In the genomic region with DNA sequence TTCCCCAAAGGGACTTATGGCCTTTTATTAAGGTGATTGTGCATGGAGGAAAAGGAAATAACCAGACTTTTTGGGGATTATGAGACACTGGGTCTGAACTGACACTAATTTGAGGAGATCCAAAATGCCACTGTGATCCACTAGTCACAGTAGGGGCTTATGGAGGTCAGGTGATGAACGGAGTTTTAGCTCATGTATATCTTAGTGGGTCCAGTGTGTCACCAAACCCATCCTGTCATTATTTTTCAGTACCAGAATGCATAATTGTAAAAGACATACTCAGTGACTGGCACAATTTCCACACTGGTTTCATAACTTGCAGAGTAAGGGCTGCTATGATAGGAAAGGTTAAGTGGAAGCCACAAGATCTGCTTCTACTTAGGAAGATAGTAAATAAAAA, we compare ENCODE assay signal across 20 cellular contexts.
A peak's percentile ranks its signal among the peaks of the same experiment; 100 is the strongest.
DNase-seq lines count a peak whose midpoint lies in the region; ATAC-seq and TF ChIP-seq lines count a peak whose summit lies in the region.
"Had no signal": no experiment of that assay in that cellular context is flagged by ENCODE, and none has a peak within 500 bp of the region (broad histone marks: within the 10 kb centered on the region; RNA-seq: fewer than 3 reads in every experiment).

No MANE protein-coding gene starts in this region.

- peak overlapping the region; percentile 80 to 81 for H3K27ac Mint-ChIP-seq in activated naive CD4-positive, alpha-beta T cell treated with anti-CD3 and anti-CD28 coated beads, Interleukin-2, amount 50 U/mL, for 72 hours
- peak overlapping the region; percentile 73 for H3K27ac Mint-ChIP-seq in activated naive CD8-positive, alpha-beta T cell treated with anti-CD3 and anti-CD28 coated beads, Interleukin-2, amount 50 U/mL, for 24 hours
- H3K27ac Mint-ChIP-seq: CD4-positive, alpha-beta T cell had no signal

- ATAC-seq in activated naive CD4-positive, alpha-beta T cell treated with anti-CD3 and anti-CD28 coated beads, Interleukin-2, amount 50 U/mL, for 72 hours, result peak; percentile 70 to 77
- ATAC-seq in activated naive CD8-positive, alpha-beta T cell treated with anti-CD3 and anti-CD28 coated beads, Interleukin-2, amount 50 U/mL, for 24 hours, result peak; percentile 74
- ATAC-seq in GM21447 (IDR thresholded peaks at IDR 0.05; ENCODE audit: unreplicated experiment), result no peak
- ATAC-seq: HepG2 had no signal

- H3K27me3 Mint-ChIP-seq in activated naive CD8-positive, alpha-beta T cell treated with anti-CD3 and anti-CD28 coated beads, Interleukin-2, amount 50 U/mL, for 24 hours, result no peaks in the 10 kb centered on the region
- H3K27me3 Mint-ChIP-seq: CD4-positive, alpha-beta T cell had no signal

- peaks cover 0 to 9% of the 10 kb centered on the region in 2 donors for H3K36me3 Mint-ChIP-seq in activated naive CD4-positive, alpha-beta T cell treated with anti-CD3 and anti-CD28 coated beads, Interleukin-2, amount 50 U/mL, for 72 hours
- no peaks in the 10 kb centered on the region for H3K36me3 Mint-ChIP-seq in activated naive CD8-positive, alpha-beta T cell treated with anti-CD3 and anti-CD28 coated beads, Interleukin-2, amount 50 U/mL, for 24 hours (ENCODE audit: low read depth)

- no peak overlapping the region for H3K4me3 Mint-ChIP-seq in activated naive CD8-positive, alpha-beta T cell treated with anti-CD3 and anti-CD28 coated beads, Interleukin-2, amount 50 U/mL, for 24 hours
- H3K4me3 Mint-ChIP-seq: CD4-positive, alpha-beta T cell; H9 had no signal

- peaks cover 0 to 13% of the 10 kb centered on the region in 2 donors for H3K9me3 Mint-ChIP-seq in activated naive CD4-positive, alpha-beta T cell treated with anti-CD3 and anti-CD28 coated beads, Interleukin-2, amount 50 U/mL, for 72 hours
- H3K9me3 Mint-ChIP-seq in activated naive CD8-positive, alpha-beta T cell treated with anti-CD3 and anti-CD28 coated beads, Interleukin-2, amount 50 U/mL, for 24 hours, result no peaks in the 10 kb centered on the region
- H3K9me3 Mint-ChIP-seq: CD4-positive, alpha-beta T cell had no signal

- H3K4me3 ChIP-seq in foreskin fibroblast (ENCODE audit: low read depth in 1 of 2, low read length in 2 of 2), result no peak overlapping the region

- DNase-seq in activated naive CD4-positive, alpha-beta T cell treated with anti-CD3 and anti-CD28 coated beads, Interleukin-2, amount 50 U/mL, for 72 hours (ENCODE audit: low spot score in 2 of 2), result no peak
- no peak for DNase-seq in activated naive CD4-positive, alpha-beta T cell treated with Interleukin-2 at 50 U/mL for 16 hours
- DNase-seq in activated naive CD8-positive, alpha-beta T cell treated with anti-CD3 and anti-CD28 coated beads, Interleukin-2, amount 50 U/mL, for 24 hours, result no peak
- peak; percentile 21 to 58 for DNase-seq in foreskin fibroblast
- no peak for DNase-seq in activated CD8-positive, alpha-beta memory T cell treated with anti-CD3 and anti-CD28 coated beads, Interleukin-2, amount 50 U/mL, for 4 hours
- no peak for DNase-seq in retina
- DNase-seq: BE2C; Calu3; CD4-positive, alpha-beta T cell; DMS53; H9; KG1; NCI-H1436 treated with DMSO at 0.1 percent for 48 hours; NCI-H2029 treated with DMSO at 0.1 percent for 48 hours; NCI-H2171 treated with DMSO at 0.1 percent for 48 hours; NCI-H446 treated with DMSO at 0.1 percent for 48 hours; NK-92 treated with Interleukin-12 subunit alpha and Interleukin-12 subunit beta, amount 100 ng/mL, for 24 hours; RPMI8226 had no signal

- no peak for TF ChIP-seq CTCF in foreskin fibroblast (IDR thresholded peaks at IDR 0.05; ENCODE audit: low read depth, low read length)

- H3K4me1 Mint-ChIP-seq in activated naive CD8-positive, alpha-beta T cell treated with anti-CD3 and anti-CD28 coated beads, Interleukin-2, amount 50 U/mL, for 24 hours, result peaks cover 32% of the 10 kb centered on the region

Comparison
In these comparisons a context has a peak if more than half of its experiments do, and no peak if none do; other contexts are left out.
1. DNase-seq: peak in foreskin fibroblast (2 of 2); none in activated naive CD4-positive, alpha-beta T cell treated with anti-CD3 and anti-CD28 coated beads, Interleukin-2, amount 50 U/mL, for 72 hours (0 of 2), activated naive CD4-positive, alpha-beta T cell treated with Interleukin-2 at 50 U/mL for 16 hours (single experiment), activated naive CD8-positive, alpha-beta T cell treated with anti-CD3 and anti-CD28 coated beads, Interleukin-2, amount 50 U/mL, for 24 hours (single experiment), activated CD8-positive, alpha-beta memory T cell treated with anti-CD3 and anti-CD28 coated beads, Interleukin-2, amount 50 U/mL, for 4 hours (single experiment) and retina (single experiment).